In genomic region chr3:14689247-14689980, GRCh38 we compare ENCODE assay signal across 18 cellular contexts. TPM values are rescaled to one million over a fixed set of nuclear protein-coding genes. Genes with fewer than 3 reads are reported as not detected.
A peak's percentile ranks its signal among the peaks of the same experiment; 100 is the strongest.
DNase-seq lines count a peak whose midpoint lies in the region; ATAC-seq, FAIRE-seq and TF ChIP-seq lines count a peak whose summit lies in the region.
"Had no signal": no experiment of that assay in that cellular context is flagged by ENCODE, and none has a peak within 500 bp of the region (broad histone marks: within the 10 kb centered on the region; RNA-seq: fewer than 3 reads in every experiment).

No MANE protein-coding gene starts in this region.

- H2AFZ ChIP-seq in MM.1S (ENCODE audit: low read length) = no peak overlapping the region
- H2AFZ ChIP-seq: hepatocyte had no signal

- no peaks in the 10 kb centered on the region for H3K79me2 ChIP-seq in MM.1S (ENCODE audit: low read length)
- no peaks in the 10 kb centered on the region for H3K79me2 ChIP-seq in mesendoderm (ENCODE audit: control insufficient read depth, insufficient read depth, low read length)
- H3K79me2 ChIP-seq: hepatocyte had no signal

- no peaks in the 10 kb centered on the region for H3K36me3 Mint-ChIP-seq in natural killer cell
- no peaks in the 10 kb centered on the region for H3K36me3 Mint-ChIP-seq in progenitor cell of endocrine pancreas (ENCODE audit: insufficient read depth)
- H3K36me3 Mint-ChIP-seq: CD14-positive monocyte, naive B cell had no signal

- H3K27me3 Mint-ChIP-seq in natural killer cell (ENCODE audit: low read depth in 2 of 2) = peaks cover 0 to 6% of the 10 kb centered on the region in 2 donors
- peaks cover 37% of the 10 kb centered on the region for H3K27me3 Mint-ChIP-seq in progenitor cell of endocrine pancreas

- peaks cover 15 to 21% of the 10 kb centered on the region in 2 donors for H3K4me1 Mint-ChIP-seq in natural killer cell
- H3K4me1 Mint-ChIP-seq in progenitor cell of endocrine pancreas (ENCODE audit: low read depth) = no peaks in the 10 kb centered on the region

- H4K20me1 ChIP-seq in MM.1S (ENCODE audit: insufficient read depth, low read length) = no peaks in the 10 kb centered on the region

- H3K56ac ChIP-seq in mesendoderm (ENCODE audit: low read length) = no peak overlapping the region

- H3K4me2 ChIP-seq in MM.1S (ENCODE audit: low read depth, low read length) (peak overlapping the region; percentile 83), mesendoderm (ENCODE audit: low read length) (no peak overlapping the region)
- H3K4me2 ChIP-seq: hepatocyte had no signal

- H3K9ac ChIP-seq in MM.1S (ENCODE audit: low read length) (peak overlapping the region; percentile 43), mesendoderm (ENCODE audit: low read length) (no peak overlapping the region)

- no peaks in the 10 kb centered on the region for H3K9me3 ChIP-seq in MM.1S (replicated peaks; ENCODE audit: insufficient read depth, low read length)
- H3K9me3 ChIP-seq: esophagus muscularis mucosa, stomach had no signal

- no peaks in the 10 kb centered on the region for H3K79me1 ChIP-seq in mesendoderm (ENCODE audit: low read length)

- no CpG with 5 or more reads among the region's 7 CpGs for WGBS in mesendoderm (ENCODE audit: extremely low coverage, insufficient coverage, low lambda C conversion rate)

- no peak overlapping the region for H3K23ac ChIP-seq in mesendoderm (ENCODE audit: low read length)

- TF ChIP-seq CTCF in MM.1S (IDR thresholded peaks at IDR 0.05; ENCODE audit: low read length) (no peak), natural killer cell (IDR thresholded peaks at IDR 0.05) (no peak), progenitor cell of endocrine pancreas (IDR thresholded peaks at IDR 0.05; ENCODE audit: unreplicated experiment) (no peak)

- peaks cover 43% of the 10 kb centered on the region for H3F3A ChIP-seq in MM.1S (ENCODE audit: insufficient read depth, low read length)

- peak; percentile 55 for FAIRE-seq in GM18507 (lab: Jason Lieb, UNC)

- H3K27ac ChIP-seq in MM.1S (ENCODE audit: low read length) (peak overlapping the region; percentile 96), mesendoderm (ENCODE audit: low read depth, low read length) (no peak overlapping the region)
- H3K27ac ChIP-seq: esophagus muscularis mucosa, hepatocyte, stomach had no signal

- DNase-seq in GM18507 (ENCODE audit: extremely low spot score, insufficient read length, low read depth) (no peak), MM.1S (no peak), natural killer cell (no peak), progenitor cell of endocrine pancreas (ENCODE audit: low spot score, unreplicated experiment) (no peak), mesendoderm (no peak)
- DNase-seq: activated CD4-positive, alpha-beta T cell treated with anti-CD3 and anti-CD28 coated beads for 4 hours; anterior cingulate cortex; cortex of kidney; naive B cell; NCI-H2081; right cardiac atrium; stomach had no signal

- H3K27ac Mint-ChIP-seq in natural killer cell (no peak overlapping the region), progenitor cell of endocrine pancreas (no peak overlapping the region)

- no peak overlapping the region for H2BK120ac ChIP-seq in mesendoderm (ENCODE audit: low read depth, low read length)

- no peak overlapping the region for H4K8ac ChIP-seq in mesendoderm (ENCODE audit: low read depth, low read length)

- no peak overlapping the region for H2AK5ac ChIP-seq in mesendoderm (ENCODE audit: low read length)

- H3K4me3 ChIP-seq in MM.1S (ENCODE audit: low read length) (peak overlapping the region; percentile 26; the same call in 1 of the 2 replicates), mesendoderm (ENCODE audit: low read length) (no peak overlapping the region)
- H3K4me3 ChIP-seq: esophagus muscularis mucosa, hepatocyte, stomach had no signal

- no peaks in the 10 kb centered on the region for H3K9me2 ChIP-seq in MM.1S (replicated peaks; ENCODE audit: insufficient read depth, low read length)

- intact Hi-C loops in natural killer cell (cut with micrococcal nuclease) = no loop called here

- H3K36me3 ChIP-seq in MM.1S (replicated peaks; ENCODE audit: insufficient read depth, low read length) (no peaks in the 10 kb centered on the region), mesendoderm (ENCODE audit: control insufficient read depth, insufficient read depth, low read length) (no peaks in the 10 kb centered on the region)
- H3K36me3 ChIP-seq: esophagus muscularis mucosa, stomach had no signal

- H3K4ac ChIP-seq in mesendoderm (ENCODE audit: low read depth, low read length) = no peak overlapping the region

- H3K9me3 Mint-ChIP-seq in natural killer cell = no peaks in the 10 kb centered on the region
- peaks cover 10% of the 10 kb centered on the region for H3K9me3 Mint-ChIP-seq in progenitor cell of endocrine pancreas (ENCODE audit: low read depth)

- H3K18ac ChIP-seq in mesendoderm (ENCODE audit: low read length) = no peak overlapping the region

- no peak overlapping the region for H4K5ac ChIP-seq in mesendoderm (ENCODE audit: low read length)

- H2BK15ac ChIP-seq in mesendoderm (replicated peaks; ENCODE audit: low read depth) = no peak overlapping the region

- H3K4me3 Mint-ChIP-seq in natural killer cell (peak overlapping the region; percentile 55), progenitor cell of endocrine pancreas (ENCODE audit: low read depth) (no peak overlapping the region)

- H3K4me1 ChIP-seq in MM.1S (ENCODE audit: low read length) = peaks cover 51% of the 10 kb centered on the region
- H3K4me1 ChIP-seq in mesendoderm (ENCODE audit: control insufficient read depth, low read depth, low read length) = no peaks in the 10 kb centered on the region
- H3K4me1 ChIP-seq: esophagus muscularis mucosa, stomach had no signal

- H3K27me3 ChIP-seq in MM.1S (replicated peaks; ENCODE audit: insufficient read depth, low read length) (no peaks in the 10 kb centered on the region), mesendoderm (ENCODE audit: insufficient read depth, low read length, poor library complexity) (no peaks in the 10 kb centered on the region)
- H3K27me3 ChIP-seq: esophagus muscularis mucosa, stomach had no signal

- ATAC-seq in GM21619 (IDR thresholded peaks at IDR 0.05; ENCODE audit: unreplicated experiment) (peak; percentile 41), natural killer cell (peak in 2 of 3 donors; percentile 24 to 51), GM19397 (IDR thresholded peaks at IDR 0.05; ENCODE audit: unreplicated experiment) (no peak)
- ATAC-seq: left lobe of liver, right cardiac atrium had no signal

- H2BK5ac ChIP-seq in mesendoderm (ENCODE audit: low read length) = no peak overlapping the region

RNA-seq across cellular contexts. Expression of gene C3orf20, which starts 14.5 kb away (rescaled TPM):
- total RNA-seq in natural killer cell (under 1 TPM in 1 of 3 donors, not detected in 2; 0.14 TPM), progenitor cell of endocrine pancreas (0.13 and 0.19 TPM in 2 replicates)
- not detected for polyA plus RNA-seq in mesendoderm (2013, experiment 1 of 2)
- not detected for polyA plus RNA-seq in mesendoderm (2013, experiment 2 of 2)
- polyA plus RNA-seq: CD14-positive monocyte, hepatocyte, stomach had no signal

RNA-seq across cellular contexts. Expression of gene CCDC174, which starts 37.9 kb away (rescaled TPM):
- 10 to 100 TPM; 29.7 to 41.2 (median 31.9) TPM for total RNA-seq in natural killer cell
- 25.7 and 25.8 TPM in 2 replicates for total RNA-seq in progenitor cell of endocrine pancreas
- polyA plus RNA-seq in mesendoderm (2013, experiment 1 of 2) = 12.3 TPM
- 11.5 TPM for polyA plus RNA-seq in mesendoderm (2013, experiment 2 of 2)
